In genomic region chr1:12525311-12526181, GRCh38 we compare ENCODE assay signal across 9 cellular contexts.
DNase-seq lines count a peak whose midpoint lies in the region; ATAC-seq and TF ChIP-seq lines count a peak whose summit lies in the region.
"Had no signal": no experiment of that assay in that cellular context is flagged by ENCODE, and none has a peak within 500 bp of the region (broad histone marks: within the 10 kb centered on the region; RNA-seq: fewer than 3 reads in every experiment).

No MANE protein-coding gene starts in this region.

- H3K4me3 ChIP-seq in colonic mucosa (no peak overlapping the region), urinary bladder (ENCODE audit: low read depth, low read length) (no peak overlapping the region)

- H3K27me3 ChIP-seq in colonic mucosa: no peaks in the 10 kb centered on the region

- H3K27ac ChIP-seq in colonic mucosa (no peak overlapping the region), urinary bladder (ENCODE audit: low read depth) (peak overlapping the region; percentile 3)

- H3K4me1 ChIP-seq in colonic mucosa (peaks cover 14% of the 10 kb centered on the region), urinary bladder (ENCODE audit: insufficient read depth) (peaks cover 5% of the 10 kb centered on the region)

- ATAC-seq in naive thymus-derived CD8-positive, alpha-beta T cell: no peak

- no peaks in the 10 kb centered on the region for H3K27me3 Mint-ChIP-seq in naive thymus-derived CD8-positive, alpha-beta T cell

- H3K9me3 Mint-ChIP-seq in naive thymus-derived CD8-positive, alpha-beta T cell: peaks cover 0 to 3% (median 0%) of the 10 kb centered on the region in 9 donors

- intact Hi-C loops in colonic mucosa (cut with DNase I): loop anchor here (5.0 kb wide), 1 partner anchor 48 kb away; no protein-coding TSS in a partner anchor

- H3K9ac ChIP-seq in colonic mucosa (ENCODE audit: low read depth in 2 of 2, low read length in 2 of 2): no peak overlapping the region

- H3K4me3 Mint-ChIP-seq in naive thymus-derived CD8-positive, alpha-beta T cell: no peak overlapping the region

- WGBS in urinary bladder: 85% methylated on average over 13 of the region's 13 CpGs

- DNase-seq in activated CD8-positive, alpha-beta memory T cell treated with anti-CD3 and anti-CD28 coated beads, Interleukin-2, amount 50 U/mL, for 4 hours: peak; percentile 1
- no peak for DNase-seq in activated CD8-positive, alpha-beta memory T cell treated with anti-CD3 and anti-CD28 coated beads for 24 hours
- DNase-seq in colonic mucosa (peak; percentile 77), amniotic stem cell (lab: John Stamatoyannopoulos, UW) (no peak), NCI-H2227 (lab: John Stamatoyannopoulos, UW; ENCODE audit: unreplicated experiment) (no peak)
- DNase-seq in naive thymus-derived CD8-positive, alpha-beta T cell: no peak
- no peak for DNase-seq in activated naive CD4-positive, alpha-beta T cell (lab: John Stamatoyannopoulos, UW)
- DNase-seq: NCI-H1694 treated with DMSO at 0.1 percent for 48 hours had no signal

- H3K27ac Mint-ChIP-seq in naive thymus-derived CD8-positive, alpha-beta T cell: peak overlapping the region in 6 of 10 donors; percentile 25 to 89 (median 74)

- H3K36me3 Mint-ChIP-seq in naive thymus-derived CD8-positive, alpha-beta T cell: no peaks in the 10 kb centered on the region

- peaks cover 4 to 17% (median 7%) of the 10 kb centered on the region in 4 donors for H3K4me1 Mint-ChIP-seq in naive thymus-derived CD8-positive, alpha-beta T cell

- POLR2A ChIA-PET in naive thymus-derived CD8-positive, alpha-beta T cell (lab: Charles Lee): interaction anchor here (0.7 kb wide), 1 partner anchor 14 kb away, joined by 3 read pairs; no protein-coding TSS in a partner anchor

- no peaks in the 10 kb centered on the region for H3K9me3 ChIP-seq in colonic mucosa

- H3K36me3 ChIP-seq in colonic mucosa (no peaks in the 10 kb centered on the region), urinary bladder (ENCODE audit: insufficient read depth) (no peaks in the 10 kb centered on the region)

- TF ChIP-seq CTCF in colonic mucosa (IDR thresholded peaks at IDR 0.05): no peak

Comparison
In these comparisons a context has a peak if more than half of its experiments do, and no peak if none do; other contexts are left out.
1. DNase-seq: peak in activated CD8-positive, alpha-beta memory T cell treated with anti-CD3 and anti-CD28 coated beads, Interleukin-2, amount 50 U/mL, for 4 hours (single experiment) and colonic mucosa (single experiment); none in activated CD8-positive, alpha-beta memory T cell treated with anti-CD3 and anti-CD28 coated beads for 24 hours (single experiment), naive thymus-derived CD8-positive, alpha-beta T cell (0 of 10), amniotic stem cell (single experiment), activated naive CD4-positive, alpha-beta T cell (0 of 4) and NCI-H2227 (single experiment).